In the genomic region with DNA sequence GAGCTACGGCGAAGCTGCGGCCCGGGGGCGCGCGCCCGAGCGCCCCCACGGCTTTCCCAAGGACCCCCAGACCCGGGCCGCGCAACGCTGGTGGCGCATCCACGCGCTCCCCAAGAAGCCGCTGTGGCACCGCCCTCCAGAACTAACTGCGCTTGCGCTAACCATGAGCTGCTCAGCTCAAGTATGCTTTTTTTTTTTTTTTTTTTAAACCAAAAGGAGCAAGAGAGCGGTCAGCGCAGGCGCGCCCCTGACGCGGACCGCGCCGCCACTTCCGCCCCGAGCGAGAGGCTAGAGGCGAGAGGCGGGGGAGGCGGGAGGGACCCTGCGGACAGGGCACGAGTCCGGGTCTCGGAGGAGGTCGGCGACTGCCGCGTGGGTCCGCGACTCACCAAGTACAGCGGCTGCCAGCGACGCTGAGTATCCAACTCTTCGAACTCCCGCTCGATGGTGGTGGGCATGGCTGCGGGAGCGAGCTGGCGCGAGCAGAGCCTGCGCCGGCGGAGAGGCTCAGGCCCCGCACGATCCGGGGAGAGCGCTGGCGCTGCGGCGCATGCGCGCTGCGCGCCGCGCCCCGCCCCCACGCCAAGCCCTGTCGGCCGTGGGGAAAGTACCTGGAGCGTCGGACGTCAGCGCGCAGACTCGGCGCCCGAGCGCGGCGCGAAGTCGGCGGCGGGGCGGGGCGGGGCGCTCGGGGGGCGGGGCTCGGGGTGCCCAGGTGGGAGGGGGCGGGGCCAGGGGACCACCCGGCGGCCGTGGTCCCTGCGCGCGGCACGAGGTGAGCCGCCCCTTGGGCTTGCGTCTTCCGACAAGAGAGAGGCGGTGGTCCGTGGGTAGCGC, we compare ENCODE assay signal across 1 cellular context.
TF ChIP-seq lines count a peak whose summit lies in the region.

A gene (minus strand): TSS at position 554 of the 837 bp plus-strand sequence. CDS start 96 bp downstream, at position 458.

TF ChIP-seq in HepG2, 621 proteins besides CTCF, POLR2A, EP300 and RAD21 (continued from another document and continues in another):
- TF ChIP-seq, protein P1, sequence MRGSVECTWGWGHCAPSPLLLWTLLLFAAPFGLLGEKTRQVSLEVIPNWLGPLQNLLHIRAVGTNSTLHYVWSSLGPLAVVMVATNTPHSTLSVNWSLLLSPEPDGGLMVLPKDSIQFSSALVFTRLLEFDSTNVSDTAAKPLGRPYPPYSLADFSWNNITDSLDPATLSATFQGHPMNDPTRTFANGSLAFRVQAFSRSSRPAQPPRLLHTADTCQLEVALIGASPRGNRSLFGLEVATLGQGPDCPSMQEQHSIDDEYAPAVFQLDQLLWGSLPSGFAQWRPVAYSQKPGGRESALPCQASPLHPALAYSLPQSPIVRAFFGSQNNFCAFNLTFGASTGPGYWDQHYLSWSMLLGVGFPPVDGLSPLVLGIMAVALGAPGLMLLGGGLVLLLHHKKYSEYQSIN (CRISPR knock-in tag; IDR thresholded peaks at IDR 0.05; ENCODE audit: borderline replicate concordance): no peak
- TF ChIP-seq ZNF263 (CRISPR knock-in tag; IDR thresholded peaks at IDR 0.05): 0 out of 2 replicates have a peak, but pooled peaks have one; percentile 30
- TF ChIP-seq ZBTB3 (CRISPR knock-in tag; IDR thresholded peaks at IDR 0.05; ENCODE audit: borderline replicate concordance, low read depth): no peak
- TF ChIP-seq CEBPG (CRISPR knock-in tag; IDR thresholded peaks at IDR 0.05): 0 out of 2 replicates have a peak, but pooled peaks have one; percentile 12
- 0 out of 2 replicates have a peak, but pooled peaks have one; percentile 38 for TF ChIP-seq ZNF572 (CRISPR knock-in tag; IDR thresholded peaks at IDR 0.05)
- TF ChIP-seq, protein P2, sequence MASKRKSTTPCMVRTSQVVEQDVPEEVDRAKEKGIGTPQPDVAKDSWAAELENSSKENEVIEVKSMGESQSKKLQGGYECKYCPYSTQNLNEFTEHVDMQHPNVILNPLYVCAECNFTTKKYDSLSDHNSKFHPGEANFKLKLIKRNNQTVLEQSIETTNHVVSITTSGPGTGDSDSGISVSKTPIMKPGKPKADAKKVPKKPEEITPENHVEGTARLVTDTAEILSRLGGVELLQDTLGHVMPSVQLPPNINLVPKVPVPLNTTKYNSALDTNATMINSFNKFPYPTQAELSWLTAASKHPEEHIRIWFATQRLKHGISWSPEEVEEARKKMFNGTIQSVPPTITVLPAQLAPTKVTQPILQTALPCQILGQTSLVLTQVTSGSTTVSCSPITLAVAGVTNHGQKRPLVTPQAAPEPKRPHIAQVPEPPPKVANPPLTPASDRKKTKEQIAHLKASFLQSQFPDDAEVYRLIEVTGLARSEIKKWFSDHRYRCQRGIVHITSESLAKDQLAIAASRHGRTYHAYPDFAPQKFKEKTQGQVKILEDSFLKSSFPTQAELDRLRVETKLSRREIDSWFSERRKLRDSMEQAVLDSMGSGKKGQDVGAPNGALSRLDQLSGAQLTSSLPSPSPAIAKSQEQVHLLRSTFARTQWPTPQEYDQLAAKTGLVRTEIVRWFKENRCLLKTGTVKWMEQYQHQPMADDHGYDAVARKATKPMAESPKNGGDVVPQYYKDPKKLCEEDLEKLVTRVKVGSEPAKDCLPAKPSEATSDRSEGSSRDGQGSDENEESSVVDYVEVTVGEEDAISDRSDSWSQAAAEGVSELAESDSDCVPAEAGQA (IDR thresholded peaks at IDR 0.05; ENCODE audit: low read depth): 0 out of 2 replicates have a peak, but pooled peaks have one; percentile 43
- TF ChIP-seq, protein P2 (CRISPR knock-in tag; IDR thresholded peaks at IDR 0.05; ENCODE audit: borderline replicate concordance): no peak
- TF ChIP-seq MXI1 (IDR thresholded peaks at IDR 0.05; ENCODE audit: borderline replicate concordance, low read depth, low read length): no peak; the same call in 2 of the 3 replicates
- TF ChIP-seq PHF8 (CRISPR knock-in tag; IDR thresholded peaks at IDR 0.05): peak; percentile 98
- no peak for TF ChIP-seq ATF7 (IDR thresholded peaks at IDR 0.05)
- no peak for TF ChIP-seq ATF7 (CRISPR knock-in tag; IDR thresholded peaks at IDR 0.05)
- 0 out of 2 replicates have a peak, but pooled peaks have one; percentile 60 for TF ChIP-seq ZNF333 (CRISPR knock-in tag; IDR thresholded peaks at IDR 0.05; ENCODE audit: borderline replicate concordance)
- TF ChIP-seq TOE1 (CRISPR knock-in tag; IDR thresholded peaks at IDR 0.05): no peak
- TF ChIP-seq, protein P3, sequence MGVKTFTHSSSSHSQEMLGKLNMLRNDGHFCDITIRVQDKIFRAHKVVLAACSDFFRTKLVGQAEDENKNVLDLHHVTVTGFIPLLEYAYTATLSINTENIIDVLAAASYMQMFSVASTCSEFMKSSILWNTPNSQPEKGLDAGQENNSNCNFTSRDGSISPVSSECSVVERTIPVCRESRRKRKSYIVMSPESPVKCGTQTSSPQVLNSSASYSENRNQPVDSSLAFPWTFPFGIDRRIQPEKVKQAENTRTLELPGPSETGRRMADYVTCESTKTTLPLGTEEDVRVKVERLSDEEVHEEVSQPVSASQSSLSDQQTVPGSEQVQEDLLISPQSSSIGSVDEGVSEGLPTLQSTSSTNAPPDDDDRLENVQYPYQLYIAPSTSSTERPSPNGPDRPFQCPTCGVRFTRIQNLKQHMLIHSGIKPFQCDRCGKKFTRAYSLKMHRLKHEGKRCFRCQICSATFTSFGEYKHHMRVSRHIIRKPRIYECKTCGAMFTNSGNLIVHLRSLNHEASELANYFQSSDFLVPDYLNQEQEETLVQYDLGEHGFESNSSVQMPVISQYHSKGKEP (CRISPR knock-in tag; IDR thresholded peaks at IDR 0.05): peak; percentile 49; the same call in 1 of the 2 replicates
- peak; percentile 84; the same call in 1 of the 2 replicates for TF ChIP-seq ZNF564 (CRISPR knock-in tag; IDR thresholded peaks at IDR 0.05)
- TF ChIP-seq ZNF446 (CRISPR knock-in tag; IDR thresholded peaks at IDR 0.05): peak; percentile 87
- TF ChIP-seq, protein P4, sequence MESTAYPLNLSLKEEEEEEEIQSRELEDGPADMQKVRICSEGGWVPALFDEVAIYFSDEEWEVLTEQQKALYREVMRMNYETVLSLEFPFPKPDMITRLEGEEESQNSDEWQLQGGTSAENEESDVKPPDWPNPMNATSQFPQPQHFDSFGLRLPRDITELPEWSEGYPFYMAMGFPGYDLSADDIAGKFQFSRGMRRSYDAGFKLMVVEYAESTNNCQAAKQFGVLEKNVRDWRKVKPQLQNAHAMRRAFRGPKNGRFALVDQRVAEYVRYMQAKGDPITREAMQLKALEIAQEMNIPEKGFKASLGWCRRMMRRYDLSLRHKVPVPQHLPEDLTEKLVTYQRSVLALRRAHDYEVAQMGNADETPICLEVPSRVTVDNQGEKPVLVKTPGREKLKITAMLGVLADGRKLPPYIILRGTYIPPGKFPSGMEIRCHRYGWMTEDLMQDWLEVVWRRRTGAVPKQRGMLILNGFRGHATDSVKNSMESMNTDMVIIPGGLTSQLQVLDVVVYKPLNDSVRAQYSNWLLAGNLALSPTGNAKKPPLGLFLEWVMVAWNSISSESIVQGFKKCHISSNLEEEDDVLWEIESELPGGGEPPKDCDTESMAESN (CRISPR knock-in tag; conservative IDR thresholded peaks at IDR 0.05): peak; percentile 85
- TF ChIP-seq KLF6 (CRISPR knock-in tag; IDR thresholded peaks at IDR 0.05): peak; percentile 74
- peak; percentile 94 for TF ChIP-seq HNRNPH1 (optimal IDR thresholded peaks at IDR 0.05; ENCODE audit: low read depth, low read length)
- TF ChIP-seq ZNF883 (CRISPR knock-in tag; IDR thresholded peaks at IDR 0.05; ENCODE audit: not compliant biosample characterization): peak; percentile 77
- TF ChIP-seq HOXA7 (CRISPR knock-in tag; IDR thresholded peaks at IDR 0.05): no peak
- TF ChIP-seq, protein P5, sequence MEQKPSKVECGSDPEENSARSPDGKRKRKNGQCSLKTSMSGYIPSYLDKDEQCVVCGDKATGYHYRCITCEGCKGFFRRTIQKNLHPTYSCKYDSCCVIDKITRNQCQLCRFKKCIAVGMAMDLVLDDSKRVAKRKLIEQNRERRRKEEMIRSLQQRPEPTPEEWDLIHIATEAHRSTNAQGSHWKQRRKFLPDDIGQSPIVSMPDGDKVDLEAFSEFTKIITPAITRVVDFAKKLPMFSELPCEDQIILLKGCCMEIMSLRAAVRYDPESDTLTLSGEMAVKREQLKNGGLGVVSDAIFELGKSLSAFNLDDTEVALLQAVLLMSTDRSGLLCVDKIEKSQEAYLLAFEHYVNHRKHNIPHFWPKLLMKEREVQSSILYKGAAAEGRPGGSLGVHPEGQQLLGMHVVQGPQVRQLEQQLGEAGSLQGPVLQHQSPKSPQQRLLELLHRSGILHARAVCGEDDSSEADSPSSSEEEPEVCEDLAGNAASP (CRISPR knock-in tag; IDR thresholded peaks at IDR 0.05; ENCODE audit: borderline replicate concordance): peak; percentile 17; the same call in 1 of the 2 replicates
- TF ChIP-seq, protein P6, sequence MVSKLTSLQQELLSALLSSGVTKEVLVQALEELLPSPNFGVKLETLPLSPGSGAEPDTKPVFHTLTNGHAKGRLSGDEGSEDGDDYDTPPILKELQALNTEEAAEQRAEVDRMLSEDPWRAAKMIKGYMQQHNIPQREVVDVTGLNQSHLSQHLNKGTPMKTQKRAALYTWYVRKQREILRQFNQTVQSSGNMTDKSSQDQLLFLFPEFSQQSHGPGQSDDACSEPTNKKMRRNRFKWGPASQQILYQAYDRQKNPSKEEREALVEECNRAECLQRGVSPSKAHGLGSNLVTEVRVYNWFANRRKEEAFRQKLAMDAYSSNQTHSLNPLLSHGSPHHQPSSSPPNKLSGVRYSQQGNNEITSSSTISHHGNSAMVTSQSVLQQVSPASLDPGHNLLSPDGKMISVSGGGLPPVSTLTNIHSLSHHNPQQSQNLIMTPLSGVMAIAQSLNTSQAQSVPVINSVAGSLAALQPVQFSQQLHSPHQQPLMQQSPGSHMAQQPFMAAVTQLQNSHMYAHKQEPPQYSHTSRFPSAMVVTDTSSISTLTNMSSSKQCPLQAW (CRISPR knock-in tag; IDR thresholded peaks at IDR 0.05): peak; percentile 73
- peak; percentile 74; the same call in 1 of the 2 replicates for TF ChIP-seq ZNF670 (CRISPR knock-in tag; IDR thresholded peaks at IDR 0.05; ENCODE audit: borderline replicate concordance)
- TF ChIP-seq, protein P7, sequence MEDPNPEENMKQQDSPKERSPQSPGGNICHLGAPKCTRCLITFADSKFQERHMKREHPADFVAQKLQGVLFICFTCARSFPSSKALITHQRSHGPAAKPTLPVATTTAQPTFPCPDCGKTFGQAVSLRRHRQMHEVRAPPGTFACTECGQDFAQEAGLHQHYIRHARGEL (CRISPR knock-in tag; IDR thresholded peaks at IDR 0.05): no peak
- TF ChIP-seq PHF20 (CRISPR knock-in tag; IDR thresholded peaks at IDR 0.05): peak; percentile 83
- TF ChIP-seq, protein P8, sequence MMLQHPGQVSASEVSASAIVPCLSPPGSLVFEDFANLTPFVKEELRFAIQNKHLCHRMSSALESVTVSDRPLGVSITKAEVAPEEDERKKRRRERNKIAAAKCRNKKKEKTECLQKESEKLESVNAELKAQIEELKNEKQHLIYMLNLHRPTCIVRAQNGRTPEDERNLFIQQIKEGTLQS (CRISPR knock-in tag; IDR thresholded peaks at IDR 0.05): peak; percentile 59; the same call in 1 of the 2 replicates
- TF ChIP-seq JARID2 (CRISPR knock-in tag; IDR thresholded peaks at IDR 0.05; ENCODE audit: insufficient replicate concordance): peak; percentile 97
- no peak for TF ChIP-seq DNMT1 (CRISPR knock-in tag; IDR thresholded peaks at IDR 0.05)
- TF ChIP-seq ZNF350 (CRISPR knock-in tag; IDR thresholded peaks at IDR 0.05; ENCODE audit: borderline replicate concordance, low read depth): peak; percentile 81
- peak; percentile 97 for TF ChIP-seq HNRNPLL (IDR thresholded peaks at IDR 0.05; ENCODE audit: low read depth, low read length, poor library complexity, severe bottlenecking)
